In the genomic region with DNA sequence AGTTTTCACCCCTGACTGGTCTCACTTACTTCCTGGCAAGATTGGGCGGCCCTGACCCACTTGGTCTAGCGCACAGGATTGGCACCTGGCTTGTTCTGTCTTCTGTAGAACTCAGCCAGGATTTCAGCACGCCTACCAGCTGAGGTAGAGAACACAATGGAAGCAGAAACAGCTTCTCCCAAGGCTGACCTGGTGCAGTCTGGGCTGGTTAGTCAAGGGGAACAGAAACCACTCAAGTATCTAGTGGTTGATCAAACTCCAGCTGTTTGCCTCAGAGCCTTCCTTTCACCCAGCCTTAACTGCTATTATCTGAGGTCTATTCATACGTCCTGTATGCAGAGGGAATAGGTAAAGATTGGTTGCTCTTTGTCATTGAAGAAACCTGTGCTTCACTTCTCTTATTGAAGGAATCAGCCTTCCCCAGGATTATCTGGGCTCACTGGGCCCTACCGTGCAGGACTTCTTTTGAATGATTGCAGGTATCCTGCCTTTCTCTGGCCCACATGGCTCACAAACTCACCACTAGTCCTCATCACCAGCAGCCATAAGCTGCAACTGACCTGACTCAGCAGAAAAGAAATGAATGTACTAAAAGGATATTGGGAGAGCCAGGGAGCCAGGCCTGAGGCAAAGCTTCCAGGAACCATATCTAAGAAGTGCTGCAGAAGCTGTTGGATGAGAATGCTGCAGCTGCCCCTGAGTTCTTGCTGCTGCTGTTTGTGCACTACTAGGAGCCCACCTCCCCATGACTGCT, we compare ENCODE assay signal across 1 cellular context.
TF ChIP-seq lines count a peak whose summit lies in the region.

No MANE protein-coding gene starts in this region.

TF ChIP-seq in GM12878, 131 proteins besides CTCF, POLR2A, EP300 and RAD21 (continued from another document and continues in another):
- TF ChIP-seq BCLAF1 (IDR thresholded peaks at IDR 0.05) (no peak), TCF3 (IDR thresholded peaks at IDR 0.05; ENCODE audit: borderline replicate concordance, insufficient read depth, low read depth, low read length) (peak; percentile 69; the same call in 1 of the 2 replicates), KDM1A (IDR thresholded peaks at IDR 0.05; ENCODE audit: borderline replicate concordance) (no peak), WRNIP1 (IDR thresholded peaks at IDR 0.05; ENCODE audit: borderline replicate concordance, low read depth, low read length) (no peak), IKZF2 (IDR thresholded peaks at IDR 0.05) (peak; percentile 33 to 51; a peak in 2 of 4 replicates), CBX3 (IDR thresholded peaks at IDR 0.05; ENCODE audit: borderline replicate concordance, low read depth) (no peak), SREBF2 (IDR thresholded peaks at IDR 0.05; ENCODE audit: low read length) (no peak), HCFC1 (IDR thresholded peaks at IDR 0.05; ENCODE audit: low read length) (no peak), ZBTB33 (IDR thresholded peaks at IDR 0.05) (no peak), ZNF207 (IDR thresholded peaks at IDR 0.05; ENCODE audit: borderline replicate concordance) (no peak), NKRF (conservative IDR thresholded peaks at IDR 0.05) (no peak), YBX1 (IDR thresholded peaks at IDR 0.05) (no peak), RBBP5 (conservative IDR thresholded peaks at IDR 0.05) (no peak), NRF1 (conservative IDR thresholded peaks at IDR 0.05; ENCODE audit: low read depth, low read length) (no peak), BCL3 (IDR thresholded peaks at IDR 0.05; ENCODE audit: borderline replicate concordance, insufficient read depth, low read depth, low read length, poor library complexity, severe bottlenecking) (no peak), ZZZ3 (IDR thresholded peaks at IDR 0.05; ENCODE audit: control insufficient read depth, insufficient read length, low read depth) (no peak), IKZF1 (conservative IDR thresholded peaks at IDR 0.05) (peak; percentile 40; the same call in 1 of the 2 replicates), ZNF274 (IDR thresholded peaks at IDR 0.05; ENCODE audit: insufficient read depth, insufficient read length) (no peak), SIX5 (IDR thresholded peaks at IDR 0.05; ENCODE audit: low read depth, low read length, severe bottlenecking) (no peak), ESRRA (IDR thresholded peaks at IDR 0.05; ENCODE audit: low read length) (no peak), TAF1 (IDR thresholded peaks at IDR 0.05; ENCODE audit: borderline replicate concordance, low read depth, low read length) (no peak), EED (IDR thresholded peaks at IDR 0.05; ENCODE audit: low read depth) (peak; percentile 55; the same call in 1 of the 2 replicates), TCF12 (IDR thresholded peaks at IDR 0.05; ENCODE audit: low read depth, low read length) (peak; percentile 81), ATF7 (IDR thresholded peaks at IDR 0.05; ENCODE audit: low read depth) (no peak), PAX8 (IDR thresholded peaks at IDR 0.05) (no peak), YY1 (IDR thresholded peaks at IDR 0.05; ENCODE audit: low read depth, low read length) (0 out of 2 replicates have a peak, but pooled peaks have one; percentile 29), ZNF24 (IDR thresholded peaks at IDR 0.05) (no peak), ETV6 (conservative IDR thresholded peaks at IDR 0.05 in 1 of 2, IDR thresholded peaks at IDR 0.05 in 1 of 2; ENCODE audit: borderline replicate concordance in 1 of 2, low read depth in 1 of 2) (no peak), BCL11A (IDR thresholded peaks at IDR 0.05; ENCODE audit: low read depth, low read length) (no peak), RFX5 (IDR thresholded peaks at IDR 0.05; ENCODE audit: low read depth, low read length) (no peak), TBL1XR1 (IDR thresholded peaks at IDR 0.05; ENCODE audit: low read depth, low read length) (no peak), CREB1 (IDR thresholded peaks at IDR 0.05; ENCODE audit: low read depth) (no peak), NR2F1 (conservative IDR thresholded peaks at IDR 0.05) (no peak), NR2C1 (IDR thresholded peaks at IDR 0.05) (no peak)
- TF ChIP-seq, protein P1, sequence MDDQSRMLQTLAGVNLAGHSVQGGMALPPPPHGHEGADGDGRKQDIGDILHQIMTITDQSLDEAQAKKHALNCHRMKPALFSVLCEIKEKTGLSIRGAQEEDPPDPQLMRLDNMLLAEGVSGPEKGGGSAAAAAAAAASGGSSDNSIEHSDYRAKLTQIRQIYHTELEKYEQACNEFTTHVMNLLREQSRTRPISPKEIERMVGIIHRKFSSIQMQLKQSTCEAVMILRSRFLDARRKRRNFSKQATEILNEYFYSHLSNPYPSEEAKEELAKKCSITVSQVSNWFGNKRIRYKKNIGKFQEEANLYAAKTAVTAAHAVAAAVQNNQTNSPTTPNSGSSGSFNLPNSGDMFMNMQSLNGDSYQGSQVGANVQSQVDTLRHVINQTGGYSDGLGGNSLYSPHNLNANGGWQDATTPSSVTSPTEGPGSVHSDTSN (IDR thresholded peaks at IDR 0.05; ENCODE audit: insufficient replicate concordance, low read depth, low read length) = no peak
- TF ChIP-seq, protein P2, sequence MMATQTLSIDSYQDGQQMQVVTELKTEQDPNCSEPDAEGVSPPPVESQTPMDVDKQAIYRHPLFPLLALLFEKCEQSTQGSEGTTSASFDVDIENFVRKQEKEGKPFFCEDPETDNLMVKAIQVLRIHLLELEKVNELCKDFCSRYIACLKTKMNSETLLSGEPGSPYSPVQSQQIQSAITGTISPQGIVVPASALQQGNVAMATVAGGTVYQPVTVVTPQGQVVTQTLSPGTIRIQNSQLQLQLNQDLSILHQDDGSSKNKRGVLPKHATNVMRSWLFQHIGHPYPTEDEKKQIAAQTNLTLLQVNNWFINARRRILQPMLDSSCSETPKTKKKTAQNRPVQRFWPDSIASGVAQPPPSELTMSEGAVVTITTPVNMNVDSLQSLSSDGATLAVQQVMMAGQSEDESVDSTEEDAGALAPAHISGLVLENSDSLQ (IDR thresholded peaks at IDR 0.05) = no peak
- TF ChIP-seq, protein P3, sequence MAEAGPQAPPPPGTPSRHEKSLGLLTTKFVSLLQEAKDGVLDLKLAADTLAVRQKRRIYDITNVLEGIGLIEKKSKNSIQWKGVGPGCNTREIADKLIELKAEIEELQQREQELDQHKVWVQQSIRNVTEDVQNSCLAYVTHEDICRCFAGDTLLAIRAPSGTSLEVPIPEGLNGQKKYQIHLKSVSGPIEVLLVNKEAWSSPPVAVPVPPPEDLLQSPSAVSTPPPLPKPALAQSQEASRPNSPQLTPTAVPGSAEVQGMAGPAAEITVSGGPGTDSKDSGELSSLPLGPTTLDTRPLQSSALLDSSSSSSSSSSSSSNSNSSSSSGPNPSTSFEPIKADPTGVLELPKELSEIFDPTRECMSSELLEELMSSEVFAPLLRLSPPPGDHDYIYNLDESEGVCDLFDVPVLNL (IDR thresholded peaks at IDR 0.05; ENCODE audit: low read depth, low read length) = no peak
- TF ChIP-seq, protein P4, sequence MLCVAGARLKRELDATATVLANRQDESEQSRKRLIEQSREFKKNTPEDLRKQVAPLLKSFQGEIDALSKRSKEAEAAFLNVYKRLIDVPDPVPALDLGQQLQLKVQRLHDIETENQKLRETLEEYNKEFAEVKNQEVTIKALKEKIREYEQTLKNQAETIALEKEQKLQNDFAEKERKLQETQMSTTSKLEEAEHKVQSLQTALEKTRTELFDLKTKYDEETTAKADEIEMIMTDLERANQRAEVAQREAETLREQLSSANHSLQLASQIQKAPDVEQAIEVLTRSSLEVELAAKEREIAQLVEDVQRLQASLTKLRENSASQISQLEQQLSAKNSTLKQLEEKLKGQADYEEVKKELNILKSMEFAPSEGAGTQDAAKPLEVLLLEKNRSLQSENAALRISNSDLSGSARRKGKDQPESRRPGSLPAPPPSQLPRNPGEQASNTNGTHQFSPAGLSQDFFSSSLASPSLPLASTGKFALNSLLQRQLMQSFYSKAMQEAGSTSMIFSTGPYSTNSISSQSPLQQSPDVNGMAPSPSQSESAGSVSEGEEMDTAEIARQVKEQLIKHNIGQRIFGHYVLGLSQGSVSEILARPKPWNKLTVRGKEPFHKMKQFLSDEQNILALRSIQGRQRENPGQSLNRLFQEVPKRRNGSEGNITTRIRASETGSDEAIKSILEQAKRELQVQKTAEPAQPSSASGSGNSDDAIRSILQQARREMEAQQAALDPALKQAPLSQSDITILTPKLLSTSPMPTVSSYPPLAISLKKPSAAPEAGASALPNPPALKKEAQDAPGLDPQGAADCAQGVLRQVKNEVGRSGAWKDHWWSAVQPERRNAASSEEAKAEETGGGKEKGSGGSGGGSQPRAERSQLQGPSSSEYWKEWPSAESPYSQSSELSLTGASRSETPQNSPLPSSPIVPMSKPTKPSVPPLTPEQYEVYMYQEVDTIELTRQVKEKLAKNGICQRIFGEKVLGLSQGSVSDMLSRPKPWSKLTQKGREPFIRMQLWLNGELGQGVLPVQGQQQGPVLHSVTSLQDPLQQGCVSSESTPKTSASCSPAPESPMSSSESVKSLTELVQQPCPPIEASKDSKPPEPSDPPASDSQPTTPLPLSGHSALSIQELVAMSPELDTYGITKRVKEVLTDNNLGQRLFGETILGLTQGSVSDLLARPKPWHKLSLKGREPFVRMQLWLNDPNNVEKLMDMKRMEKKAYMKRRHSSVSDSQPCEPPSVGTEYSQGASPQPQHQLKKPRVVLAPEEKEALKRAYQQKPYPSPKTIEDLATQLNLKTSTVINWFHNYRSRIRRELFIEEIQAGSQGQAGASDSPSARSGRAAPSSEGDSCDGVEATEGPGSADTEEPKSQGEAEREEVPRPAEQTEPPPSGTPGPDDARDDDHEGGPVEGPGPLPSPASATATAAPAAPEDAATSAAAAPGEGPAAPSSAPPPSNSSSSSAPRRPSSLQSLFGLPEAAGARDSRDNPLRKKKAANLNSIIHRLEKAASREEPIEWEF (IDR thresholded peaks at IDR 0.05; ENCODE audit: insufficient replicate concordance, low read depth, low read length) = no peak
- TF ChIP-seq, protein P5, sequence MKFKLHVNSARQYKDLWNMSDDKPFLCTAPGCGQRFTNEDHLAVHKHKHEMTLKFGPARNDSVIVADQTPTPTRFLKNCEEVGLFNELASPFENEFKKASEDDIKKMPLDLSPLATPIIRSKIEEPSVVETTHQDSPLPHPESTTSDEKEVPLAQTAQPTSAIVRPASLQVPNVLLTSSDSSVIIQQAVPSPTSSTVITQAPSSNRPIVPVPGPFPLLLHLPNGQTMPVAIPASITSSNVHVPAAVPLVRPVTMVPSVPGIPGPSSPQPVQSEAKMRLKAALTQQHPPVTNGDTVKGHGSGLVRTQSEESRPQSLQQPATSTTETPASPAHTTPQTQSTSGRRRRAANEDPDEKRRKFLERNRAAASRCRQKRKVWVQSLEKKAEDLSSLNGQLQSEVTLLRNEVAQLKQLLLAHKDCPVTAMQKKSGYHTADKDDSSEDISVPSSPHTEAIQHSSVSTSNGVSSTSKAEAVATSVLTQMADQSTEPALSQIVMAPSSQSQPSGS (IDR thresholded peaks at IDR 0.05; ENCODE audit: low read length) = no peak
